Comparison of ENCODE assay signal across 1 cellular context in genomic region chr3:99634881-99635280, GRCh38.
A peak's percentile ranks its signal among the peaks of the same experiment; 100 is the strongest.
TF ChIP-seq lines count a peak whose summit lies in the region.

No MANE protein-coding gene starts in this region.

TF ChIP-seq in endothelial cell of umbilical vein, 7 proteins besides CTCF, POLR2A, EP300 and RAD21:
- TF ChIP-seq JUN (IDR thresholded peaks at IDR 0.05; ENCODE audit: borderline replicate concordance, insufficient read depth, insufficient read length, low read depth), result peak; percentile 20
- TF ChIP-seq GATA2 (IDR thresholded peaks at IDR 0.05; ENCODE audit: insufficient read depth, insufficient read length, low read depth, low read length), result no peak
